37 cellular contexts compared by ENCODE assay signal in genomic region chr7:135709508-135709907, GRCh38. TPM values are rescaled to one million over a fixed set of nuclear protein-coding genes. Genes with fewer than 3 reads are reported as not detected.
"Had no signal": no experiment of that assay in that cellular context is flagged by ENCODE, and none has a peak within 500 bp of the region (broad histone marks: within the 10 kb centered on the region; RNA-seq: fewer than 3 reads in every experiment).

No MANE protein-coding gene starts in this region.

- H3K27ac ChIP-seq: cardiac muscle cell, PC-9, RWPE1, VCaP had no signal

- DNase-seq: activated B cell treated with CpG ODN at 0.5 μM for 24 hours; activated CD4-positive, alpha-beta memory T cell treated with anti-CD3 and anti-CD28 coated beads for 36 hours; activated CD4-positive, alpha-beta T cell treated with anti-CD3 and anti-CD28 coated beads for 4 hours; activated CD4-positive, alpha-beta T cell treated with anti-CD3 and anti-CD28 coated beads, Interleukin-2, amount 50 U/mL, for 1 hour; activated CD4-positive, CD25-positive, alpha-beta regulatory T cell treated with anti-CD3 and anti-CD28 coated beads, Interleukin-2, amount 50 U/mL, for 72 hours; activated CD8-positive, alpha-beta memory T cell treated with anti-CD3 and anti-CD28 coated beads, Interleukin-2, amount 50 U/mL, for 4 hours; activated effector memory CD4-positive, alpha-beta T cell treated with Interleukin-2 at 50 U/mL for 16 hours; activated naive CD4-positive, alpha-beta T cell treated with anti-CD3 and anti-CD28 coated beads, Interleukin-2, amount 10 ng/mL, durations not matched to agents 7 days and 5 days; activated naive CD8-positive, alpha-beta T cell treated with anti-CD3 and anti-CD28 coated beads, Interleukin-2, amount 50 U/mL, for 24 hours; activated T-cell treated with anti-CD3 and anti-CD28 coated beads for 4 hours; activated T-cell treated with anti-CD3 and anti-CD28 coated beads, Interleukin-2, amount 50 U/mL, for 48 hours; amniotic stem cell; aorta; Karpas-422; NCI-H1105; NCI-H1436; NCI-H1694 treated with DMSO at 0.1 percent for 48 hours; NCI-H2029; NCI-H510A; NCI-H526; NCI-H748 treated with DMSO at 0.1 percent for 48 hours; NK-92 treated with Interleukin-12 subunit alpha and Interleukin-12 subunit beta, amount 100 ng/mL, for 24 hours; PC-9; SIG-M5; T-cell; T-helper 2 cell; T-helper 9 cell had no signal

- H3K36me3 ChIP-seq: cardiac muscle cell had no signal

- H3K27me3 ChIP-seq: cardiac muscle cell had no signal

- ATAC-seq: activated naive CD8-positive, alpha-beta T cell treated with anti-CD3 and anti-CD28 coated beads, Interleukin-2, amount 50 U/mL, for 24 hours; Right ventricle myocardium inferior; SK-N-SH treated with all-trans-retinoic acid at 6 μM for 48 hours; T-cell had no signal

- H3K36me3 Mint-ChIP-seq: activated CD4-positive, alpha-beta memory T cell treated with anti-CD3 and anti-CD28 coated beads for 36 hours; activated naive CD4-positive, alpha-beta T cell treated with anti-CD3 and anti-CD28 coated beads, Interleukin-2, amount 10 ng/mL, durations not matched to agents 7 days and 5 days; activated naive CD8-positive, alpha-beta T cell; T-cell had no signal

- H3K27ac Mint-ChIP-seq: activated B cell treated with CpG ODN at 0.5 μM for 24 hours; activated CD4-positive, alpha-beta memory T cell treated with anti-CD3 and anti-CD28 coated beads for 36 hours; activated naive CD4-positive, alpha-beta T cell treated with anti-CD3 and anti-CD28 coated beads, Interleukin-2, amount 10 ng/mL, durations not matched to agents 7 days and 5 days; activated naive CD8-positive, alpha-beta T cell; activated naive CD8-positive, alpha-beta T cell treated with anti-CD3 and anti-CD28 coated beads, Interleukin-2, amount 50 U/mL, for 24 hours; T-cell had no signal

- H3K4me3 Mint-ChIP-seq: activated B cell treated with CpG ODN at 0.5 μM for 24 hours; activated CD4-positive, alpha-beta memory T cell treated with anti-CD3 and anti-CD28 coated beads for 36 hours; activated naive CD4-positive, alpha-beta T cell treated with anti-CD3 and anti-CD28 coated beads, Interleukin-2, amount 10 ng/mL, durations not matched to agents 7 days and 5 days; activated naive CD8-positive, alpha-beta T cell; activated naive CD8-positive, alpha-beta T cell treated with anti-CD3 and anti-CD28 coated beads, Interleukin-2, amount 50 U/mL, for 24 hours; central memory CD8-positive, alpha-beta T cell; T-cell had no signal

- H3K4me3 ChIP-seq: cardiac muscle cell, PC-9 had no signal

- H3K27me3 Mint-ChIP-seq: activated B cell treated with CpG ODN at 0.5 μM for 24 hours; activated CD4-positive, alpha-beta memory T cell treated with anti-CD3 and anti-CD28 coated beads for 36 hours; activated naive CD8-positive, alpha-beta T cell; activated naive CD8-positive, alpha-beta T cell treated with anti-CD3 and anti-CD28 coated beads, Interleukin-2, amount 50 U/mL, for 24 hours; central memory CD8-positive, alpha-beta T cell; T-cell had no signal

- H3K9me3 Mint-ChIP-seq: activated B cell treated with CpG ODN at 0.5 μM for 24 hours; activated CD4-positive, alpha-beta memory T cell treated with anti-CD3 and anti-CD28 coated beads for 36 hours; activated naive CD4-positive, alpha-beta T cell treated with anti-CD3 and anti-CD28 coated beads, Interleukin-2, amount 10 ng/mL, durations not matched to agents 7 days and 5 days; activated naive CD8-positive, alpha-beta T cell treated with anti-CD3 and anti-CD28 coated beads, Interleukin-2, amount 50 U/mL, for 24 hours; central memory CD8-positive, alpha-beta T cell; T-cell had no signal

- H3K4me1 Mint-ChIP-seq: activated B cell treated with CpG ODN at 0.5 μM for 24 hours; activated naive CD4-positive, alpha-beta T cell treated with anti-CD3 and anti-CD28 coated beads, Interleukin-2, amount 10 ng/mL, durations not matched to agents 7 days and 5 days; activated naive CD8-positive, alpha-beta T cell treated with anti-CD3 and anti-CD28 coated beads, Interleukin-2, amount 50 U/mL, for 24 hours; T-cell had no signal

RNA-seq across cellular contexts. Expression of gene SLC13A4, which starts 18.5 kb away (rescaled TPM):
- total RNA-seq: activated B cell treated with CpG ODN at 0.5 μM for 24 hours; activated CD4-positive, alpha-beta memory T cell treated with anti-CD3 and anti-CD28 coated beads for 36 hours; MCF 10A; OCI-LY7; PC-9; Right ventricle myocardium inferior; T-cell had no signal

RNA-seq across cellular contexts. Expression of gene FAM180A, which starts 39.1 kb away (rescaled TPM):
- total RNA-seq: activated B cell treated with CpG ODN at 0.5 μM for 24 hours; activated CD4-positive, alpha-beta memory T cell treated with anti-CD3 and anti-CD28 coated beads for 36 hours; cardiac muscle cell; MCF 10A; OCI-LY7; PC-9; SK-MEL-5; T-cell had no signal
